1 cellular context compared by ENCODE assay signal in the genomic region with DNA sequence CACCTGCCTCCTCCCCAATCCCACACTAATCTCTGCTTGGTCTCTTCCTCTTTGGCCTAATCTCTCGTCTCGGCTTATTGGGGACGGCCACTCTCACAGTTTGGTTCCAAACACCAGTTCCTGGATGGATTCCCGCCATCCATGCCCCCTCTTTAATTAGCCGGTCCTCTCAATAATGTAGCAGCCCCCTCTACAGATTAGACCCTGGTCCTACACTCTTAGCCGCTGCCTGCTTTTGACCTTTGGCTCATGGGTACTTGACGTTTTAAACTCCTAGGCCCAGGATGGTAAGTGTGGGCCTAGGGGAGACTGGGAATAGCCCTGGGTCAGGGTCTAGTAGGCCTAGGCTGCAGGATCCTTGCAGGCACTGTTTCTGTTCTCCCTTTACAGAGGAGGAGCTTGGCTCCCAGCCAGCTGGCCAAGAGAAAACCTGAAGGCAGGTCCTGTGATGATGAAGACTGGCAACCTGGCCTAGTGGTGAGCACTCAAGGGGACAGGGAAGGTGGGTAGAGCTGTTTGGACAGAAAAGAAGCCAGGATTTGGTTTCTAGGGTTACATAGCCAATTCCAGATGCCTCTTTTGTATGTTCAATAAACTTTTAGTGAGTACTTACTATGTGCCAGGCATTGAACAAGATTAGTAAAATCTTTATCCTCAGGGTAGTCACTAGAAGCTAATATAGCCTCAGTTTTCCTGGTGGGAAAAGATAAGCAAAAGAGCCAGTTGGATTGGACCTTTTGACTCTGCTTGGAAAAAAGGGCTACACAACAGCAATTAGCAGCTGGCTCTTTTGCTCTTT.
TF ChIP-seq lines count a peak whose summit lies in the region.

No MANE protein-coding gene starts in this region.

TF ChIP-seq in A549, 52 proteins besides CTCF, POLR2A, EP300 and RAD21 (continued from another document):
- TF ChIP-seq, protein P1, sequence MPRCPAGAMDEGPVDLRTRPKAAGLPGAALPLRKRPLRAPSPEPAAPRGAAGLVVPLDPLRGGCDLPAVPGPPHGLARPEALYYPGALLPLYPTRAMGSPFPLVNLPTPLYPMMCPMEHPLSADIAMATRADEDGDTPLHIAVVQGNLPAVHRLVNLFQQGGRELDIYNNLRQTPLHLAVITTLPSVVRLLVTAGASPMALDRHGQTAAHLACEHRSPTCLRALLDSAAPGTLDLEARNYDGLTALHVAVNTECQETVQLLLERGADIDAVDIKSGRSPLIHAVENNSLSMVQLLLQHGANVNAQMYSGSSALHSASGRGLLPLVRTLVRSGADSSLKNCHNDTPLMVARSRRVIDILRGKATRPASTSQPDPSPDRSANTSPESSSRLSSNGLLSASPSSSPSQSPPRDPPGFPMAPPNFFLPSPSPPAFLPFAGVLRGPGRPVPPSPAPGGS (IDR thresholded peaks at IDR 0.05) = no peak
- TF ChIP-seq MAFK (IDR thresholded peaks at IDR 0.05; ENCODE audit: partially characterized antibody) = no peak
- no peak for TF ChIP-seq JUN (IDR thresholded peaks at IDR 0.05)
- TF ChIP-seq, protein P2, sequence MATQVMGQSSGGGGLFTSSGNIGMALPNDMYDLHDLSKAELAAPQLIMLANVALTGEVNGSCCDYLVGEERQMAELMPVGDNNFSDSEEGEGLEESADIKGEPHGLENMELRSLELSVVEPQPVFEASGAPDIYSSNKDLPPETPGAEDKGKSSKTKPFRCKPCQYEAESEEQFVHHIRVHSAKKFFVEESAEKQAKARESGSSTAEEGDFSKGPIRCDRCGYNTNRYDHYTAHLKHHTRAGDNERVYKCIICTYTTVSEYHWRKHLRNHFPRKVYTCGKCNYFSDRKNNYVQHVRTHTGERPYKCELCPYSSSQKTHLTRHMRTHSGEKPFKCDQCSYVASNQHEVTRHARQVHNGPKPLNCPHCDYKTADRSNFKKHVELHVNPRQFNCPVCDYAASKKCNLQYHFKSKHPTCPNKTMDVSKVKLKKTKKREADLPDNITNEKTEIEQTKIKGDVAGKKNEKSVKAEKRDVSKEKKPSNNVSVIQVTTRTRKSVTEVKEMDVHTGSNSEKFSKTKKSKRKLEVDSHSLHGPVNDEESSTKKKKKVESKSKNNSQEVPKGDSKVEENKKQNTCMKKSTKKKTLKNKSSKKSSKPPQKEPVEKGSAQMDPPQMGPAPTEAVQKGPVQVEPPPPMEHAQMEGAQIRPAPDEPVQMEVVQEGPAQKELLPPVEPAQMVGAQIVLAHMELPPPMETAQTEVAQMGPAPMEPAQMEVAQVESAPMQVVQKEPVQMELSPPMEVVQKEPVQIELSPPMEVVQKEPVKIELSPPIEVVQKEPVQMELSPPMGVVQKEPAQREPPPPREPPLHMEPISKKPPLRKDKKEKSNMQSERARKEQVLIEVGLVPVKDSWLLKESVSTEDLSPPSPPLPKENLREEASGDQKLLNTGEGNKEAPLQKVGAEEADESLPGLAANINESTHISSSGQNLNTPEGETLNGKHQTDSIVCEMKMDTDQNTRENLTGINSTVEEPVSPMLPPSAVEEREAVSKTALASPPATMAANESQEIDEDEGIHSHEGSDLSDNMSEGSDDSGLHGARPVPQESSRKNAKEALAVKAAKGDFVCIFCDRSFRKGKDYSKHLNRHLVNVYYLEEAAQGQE (IDR thresholded peaks at IDR 0.05) = no peak
- TF ChIP-seq RNF2 (IDR thresholded peaks at IDR 0.05; ENCODE audit: borderline replicate concordance, low read depth) = no peak
- TF ChIP-seq ELK1 (IDR thresholded peaks at IDR 0.05; ENCODE audit: low read depth, low read length) = no peak
- TF ChIP-seq CEBPB (IDR thresholded peaks at IDR 0.05) = no peak
- TF ChIP-seq USF2 (IDR thresholded peaks at IDR 0.05) = no peak
